19 cellular contexts compared by ENCODE assay signal in genomic region chr3:186984064-186984463, GRCh38. TPM values are rescaled to one million over a fixed set of nuclear protein-coding genes. Genes with fewer than 3 reads are reported as not detected.
A peak's percentile ranks its signal among the peaks of the same experiment; 100 is the strongest.
DNase-seq lines count a peak whose midpoint lies in the region; ATAC-seq and TF ChIP-seq lines count a peak whose summit lies in the region.
"Had no signal": no experiment of that assay in that cellular context is flagged by ENCODE, and none has a peak within 500 bp of the region (broad histone marks: within the 10 kb centered on the region; RNA-seq: fewer than 3 reads in every experiment).

No MANE protein-coding gene starts in this region.

- TF ChIP-seq CTCF in CD4-positive, alpha-beta T cell (IDR thresholded peaks at IDR 0.05): no peak
- TF ChIP-seq CTCF in prostate gland (IDR thresholded peaks at IDR 0.05): no peak

- no peak for DNase-seq in CD4-positive, alpha-beta T cell
- DNase-seq in effector memory CD8-positive, alpha-beta T cell: no peak
- no peak for DNase-seq in prostate gland (ENCODE audit: low spot score)
- no peak for DNase-seq in glomerular visceral epithelial cell (ENCODE audit: extremely low spot score)
- DNase-seq in NCI-H1436 treated with DMSO at 0.1 percent for 48 hours (lab: John Stamatoyannopoulos, UW): no peak
- DNase-seq: activated CD4-positive, alpha-beta T cell treated with anti-CD3 and anti-CD28 coated beads, Interleukin-2, amount 50 U/mL, for 4 hours; activated gamma-delta T cell; anterior cingulate cortex; central memory CD4-positive, alpha-beta T cell; H7; islet precursor cell; NCI-H1092 treated with DMSO at 0.1 percent for 48 hours; NCI-H524; stimulated activated naive CD4-positive, alpha-beta T cell; transverse colon had no signal

- H3K4me1 ChIP-seq in prostate gland (replicated peaks): peaks cover 14% of the 10 kb centered on the region

- H3K9me3 ChIP-seq in CD4-positive, alpha-beta T cell (ENCODE audit: control insufficient read depth, low read length): no peaks in the 10 kb centered on the region
- H3K9me3 ChIP-seq in prostate gland: no peaks in the 10 kb centered on the region
- H3K9me3 ChIP-seq: pancreas, transverse colon had no signal

- peaks cover 66% of the 10 kb centered on the region for H3K36me3 Mint-ChIP-seq in CD4-positive, alpha-beta T cell (ENCODE audit: low read depth)
- peaks cover 18% of the 10 kb centered on the region for H3K36me3 Mint-ChIP-seq in IgD-negative memory B cell
- H3K36me3 Mint-ChIP-seq in effector memory CD8-positive, alpha-beta T cell (ENCODE audit: insufficient read depth): peaks cover 51% of the 10 kb centered on the region

- CTCF ChIA-PET in CD4-positive, alpha-beta T cell (lab: Charles Lee): interaction anchor here (0.6 kb wide), 1 partner anchor 21 kb away, joined by 3 read pairs; no protein-coding TSS in a partner anchor

- no peaks in the 10 kb centered on the region for H3K27me3 ChIP-seq in CD4-positive, alpha-beta T cell (ENCODE audit: control insufficient read depth, insufficient read depth, low read length)
- no peaks in the 10 kb centered on the region for H3K27me3 ChIP-seq in prostate gland (replicated peaks; ENCODE audit: insufficient read depth)
- H3K27me3 ChIP-seq: pancreas, transverse colon had no signal

- 61% methylated on average over 6 of the region's 6 CpGs for whole genome bisulfite sequencing in prostate gland

- H3K4me3 ChIP-seq in prostate gland: no peak overlapping the region
- H3K4me3 ChIP-seq: lung, pancreas, transverse colon had no signal

- H3K27ac Mint-ChIP-seq in CD4-positive, alpha-beta T cell: peak overlapping the region; percentile 0
- H3K27ac Mint-ChIP-seq in IgD-negative memory B cell: peak overlapping the region in 2 of 3 donors; percentile 1 to 83
- peak overlapping the region; percentile 66 to 72 for H3K27ac Mint-ChIP-seq in effector memory CD8-positive, alpha-beta T cell

- TF ChIP-seq POLR2A in prostate gland (IDR thresholded peaks at IDR 0.05): no peak

- H3K27me3 Mint-ChIP-seq in CD4-positive, alpha-beta T cell: no peaks in the 10 kb centered on the region
- H3K27me3 Mint-ChIP-seq in IgD-negative memory B cell: no peaks in the 10 kb centered on the region
- no peaks in the 10 kb centered on the region for H3K27me3 Mint-ChIP-seq in effector memory CD8-positive, alpha-beta T cell

- POLR2A ChIA-PET in CD4-positive, alpha-beta T cell (lab: Charles Lee): interaction anchor here (1.1 kb wide), 1 partner anchor 44 kb away, joined by 3 read pairs; no protein-coding TSS in a partner anchor

- intact Hi-C loops in CD4-positive, alpha-beta T cell (cut with DNase I, micrococcal nuclease): no loop called here
- intact Hi-C loops in prostate gland (cut with DNase I): no loop called here

- no peak overlapping the region for H3K4me3 Mint-ChIP-seq in CD4-positive, alpha-beta T cell
- peak overlapping the region in 1 of 4 donors; percentile 11 for H3K4me3 Mint-ChIP-seq in IgD-negative memory B cell
- H3K4me3 Mint-ChIP-seq in effector memory CD8-positive, alpha-beta T cell: no peak overlapping the region

- no peaks in the 10 kb centered on the region for H3K36me3 ChIP-seq in prostate gland
- H3K36me3 ChIP-seq: pancreas, transverse colon had no signal

- H3K4me1 Mint-ChIP-seq in CD4-positive, alpha-beta T cell (ENCODE audit: low read depth): peaks cover 38% of the 10 kb centered on the region
- peaks cover 46 to 69% (median 63%) of the 10 kb centered on the region in 3 donors for H3K4me1 Mint-ChIP-seq in IgD-negative memory B cell
- peaks cover 32 to 50% of the 10 kb centered on the region in 2 donors for H3K4me1 Mint-ChIP-seq in effector memory CD8-positive, alpha-beta T cell (ENCODE audit: low read depth in 2 of 2)

- no peak overlapping the region for H3K27ac ChIP-seq in CD4-positive, alpha-beta T cell (ENCODE audit: low read depth, low read length)
- H3K27ac ChIP-seq in prostate gland: peak overlapping the region; percentile 37 to 53
- H3K27ac ChIP-seq: pancreas, transverse colon had no signal

- no peak for ATAC-seq in CD4-positive, alpha-beta T cell (ENCODE audit: poor library complexity)
- no peak for ATAC-seq in effector memory CD8-positive, alpha-beta T cell (replicated peaks)
- ATAC-seq in GM18873 (IDR thresholded peaks at IDR 0.05; ENCODE audit: low FRiP score, unreplicated experiment): no peak
- ATAC-seq: pancreas had no signal

- H3K9me3 Mint-ChIP-seq in CD4-positive, alpha-beta T cell: no peaks in the 10 kb centered on the region
- no peaks in the 10 kb centered on the region for H3K9me3 Mint-ChIP-seq in IgD-negative memory B cell
- no peaks in the 10 kb centered on the region for H3K9me3 Mint-ChIP-seq in effector memory CD8-positive, alpha-beta T cell

RNA-seq across cellular contexts. Expression of gene ST6GAL1, which starts 53.7 kb away (rescaled TPM):
- 10 to 100 TPM; 27.6 to 29.1 TPM for total RNA-seq in CD4-positive, alpha-beta T cell
- 257 TPM for polyA plus RNA-seq in IgD-negative memory B cell
- 100 to 1,000 TPM; 101 to 225 TPM for total RNA-seq in prostate gland

Comparison
In these comparisons a context has a peak if more than half of its experiments do, and no peak if none do; other contexts are left out.
1. H3K27ac Mint-ChIP-seq: peak in every context shown above with its lines; median percentile 69 in effector memory CD8-positive, alpha-beta T cell; 42 in IgD-negative memory B cell; 0 in CD4-positive, alpha-beta T cell.